ENCODE assay signal across 9 cellular contexts in genomic region chr6:127737009-127737486, GRCh38.
DNase-seq lines count a peak whose midpoint lies in the region; ATAC-seq and FAIRE-seq lines count a peak whose summit lies in the region.
"Had no signal": no experiment of that assay in that cellular context is flagged by ENCODE, and none has a peak within 500 bp of the region (broad histone marks: within the 10 kb centered on the region; RNA-seq: fewer than 3 reads in every experiment).

No MANE protein-coding gene starts in this region.

- no peak overlapping the region for H3K27ac Mint-ChIP-seq in immature natural killer cell

- H3K27me3 ChIP-seq in SJCRH30 = no peaks in the 10 kb centered on the region

- H3K36me3 ChIP-seq in SJCRH30 = no peaks in the 10 kb centered on the region
- H3K36me3 ChIP-seq: SJSA1 had no signal

- no peaks in the 10 kb centered on the region; the same call in 1 of the 2 replicates for H3K9me3 ChIP-seq in SJCRH30 (replicated peaks)
- H3K9me3 ChIP-seq: SJSA1 had no signal

- H3K27ac ChIP-seq in SJCRH30 = no peak overlapping the region
- H3K27ac ChIP-seq: SJSA1 had no signal

- H3K4me1 ChIP-seq in SJCRH30 = no peaks in the 10 kb centered on the region
- H3K4me1 ChIP-seq: SJSA1 had no signal

- DNase-seq in AML-193 (lab: John Stamatoyannopoulos, UW) (peak; percentile 57 to 75), GM18507 (ENCODE audit: extremely low spot score, insufficient read length, low read depth) (peak; percentile 11), NCI-H1092 treated with DMSO at 0.1 percent for 48 hours (lab: John Stamatoyannopoulos, UW) (peak; percentile 60), SJCRH30 (peak; percentile 50 to 84), brain pericyte (ENCODE audit: low read depth, low spot score) (peak; percentile 37), immature natural killer cell (peak; percentile 35 to 43 (median 38))
- DNase-seq in stimulated activated CD4-positive, alpha-beta T cell treated with anti-CD3 and anti-CD28 coated beads, TNF-alpha, amount 100 ng/mL, for 24 hours (ENCODE audit: low read depth in 3 of 3) = peak in 2 of 3 experiments; percentile 4 to 30

- peaks cover 0 to 3% (median 0%) of the 10 kb centered on the region in 3 donors for H3K27me3 Mint-ChIP-seq in immature natural killer cell (ENCODE audit: low read depth in 3 of 3)

- H3K4me3 ChIP-seq in SJCRH30 = no peak overlapping the region
- H3K4me3 ChIP-seq: SJSA1 had no signal

- peaks cover 0 to 2% (median 0%) of the 10 kb centered on the region in 6 donors for H3K9me3 Mint-ChIP-seq in immature natural killer cell

- peak; percentile 92 for ATAC-seq in HG02852 (IDR thresholded peaks at IDR 0.05; ENCODE audit: unreplicated experiment)

- no peaks in the 10 kb centered on the region for H3K4me1 Mint-ChIP-seq in immature natural killer cell

- no peaks in the 10 kb centered on the region for H3K36me3 Mint-ChIP-seq in immature natural killer cell

- peak; percentile 83 for FAIRE-seq in GM18507 (lab: Jason Lieb, UNC)

- H3K4me3 Mint-ChIP-seq in immature natural killer cell = no peak overlapping the region

Comparison
In these comparisons a context has a peak if more than half of its experiments do, and no peak if none do; other contexts are left out.
1. DNase-seq: peak in every context shown above with its lines; median percentile 67 in SJCRH30; 66 in AML-193; 60 in NCI-H1092 treated with DMSO at 0.1 percent for 48 hours; 38 in immature natural killer cell; 37 in brain pericyte; 17 in stimulated activated CD4-positive, alpha-beta T cell treated with anti-CD3 and anti-CD28 coated beads, TNF-alpha, amount 100 ng/mL, for 24 hours; 11 in GM18507.